Comparison of ENCODE assay signal across 9 cellular contexts in genomic region chr11:116312560-116313340, GRCh38.
A peak's percentile ranks its signal among the peaks of the same experiment; 100 is the strongest.
DNase-seq lines count a peak whose midpoint lies in the region; ATAC-seq and TF ChIP-seq lines count a peak whose summit lies in the region.
"Had no signal": no experiment of that assay in that cellular context is flagged by ENCODE, and none has a peak within 500 bp of the region (broad histone marks: within the 10 kb centered on the region; RNA-seq: fewer than 3 reads in every experiment).

No MANE protein-coding gene starts in this region.

- DNase-seq in DMS 273 treated with DMSO at 0.1 percent for 48 hours (lab: John Stamatoyannopoulos, UW), result peak; percentile 56
- peak; percentile 79 for DNase-seq in NCI-H2227 treated with DMSO at 0.1 percent for 48 hours (lab: John Stamatoyannopoulos, UW)
- peak; percentile 31 to 75 for DNase-seq in dermis microvascular lymphatic vessel endothelial cell (ENCODE audit: low read depth in 2 of 2)
- DNase-seq in HCEC 1CT, result no peak
- DNase-seq in foreskin fibroblast, result no peak
- DNase-seq in NK-92 (lab: John Stamatoyannopoulos, UW; ENCODE audit: unreplicated experiment), result no peak

- peaks cover 7% of the 10 kb centered on the region for H3K27me3 Mint-ChIP-seq in nephron (ENCODE audit: low read depth)

- no peak overlapping the region for H3K4me3 Mint-ChIP-seq in nephron

- H3K36me3 Mint-ChIP-seq in nephron (ENCODE audit: low read depth), result no peaks in the 10 kb centered on the region

- no peak for TF ChIP-seq CTCF in nephron (IDR thresholded peaks at IDR 0.05; ENCODE audit: unreplicated experiment in 3 of 3)
- no peak for TF ChIP-seq CTCF in foreskin fibroblast (IDR thresholded peaks at IDR 0.05; ENCODE audit: low read depth, low read length)

- peaks cover 38% of the 10 kb centered on the region for H3K4me1 Mint-ChIP-seq in nephron

- H3K4me3 ChIP-seq in foreskin fibroblast (ENCODE audit: low read depth in 1 of 2, low read length in 2 of 2), result no peak overlapping the region
- H3K4me3 ChIP-seq: cardiac muscle cell had no signal

- no peak for ATAC-seq in GM18502 (IDR thresholded peaks at IDR 0.05; ENCODE audit: poor library complexity, unreplicated experiment)

- H3K9me3 Mint-ChIP-seq in nephron, result peaks cover 4% of the 10 kb centered on the region

- H3K27ac Mint-ChIP-seq in nephron, result peak overlapping the region in 2 of 3 experiments; percentile 17 to 56

Comparison
In these comparisons a context has a peak if more than half of its experiments do, and no peak if none do; other contexts are left out.
1. DNase-seq: peak in DMS 273 treated with DMSO at 0.1 percent for 48 hours (single experiment), NCI-H2227 treated with DMSO at 0.1 percent for 48 hours (single experiment) and dermis microvascular lymphatic vessel endothelial cell (2 of 2); none in HCEC 1CT (single experiment), foreskin fibroblast (0 of 2) and NK-92 (single experiment).